ENCODE assay signal across 9 cellular contexts in the genomic region with DNA sequence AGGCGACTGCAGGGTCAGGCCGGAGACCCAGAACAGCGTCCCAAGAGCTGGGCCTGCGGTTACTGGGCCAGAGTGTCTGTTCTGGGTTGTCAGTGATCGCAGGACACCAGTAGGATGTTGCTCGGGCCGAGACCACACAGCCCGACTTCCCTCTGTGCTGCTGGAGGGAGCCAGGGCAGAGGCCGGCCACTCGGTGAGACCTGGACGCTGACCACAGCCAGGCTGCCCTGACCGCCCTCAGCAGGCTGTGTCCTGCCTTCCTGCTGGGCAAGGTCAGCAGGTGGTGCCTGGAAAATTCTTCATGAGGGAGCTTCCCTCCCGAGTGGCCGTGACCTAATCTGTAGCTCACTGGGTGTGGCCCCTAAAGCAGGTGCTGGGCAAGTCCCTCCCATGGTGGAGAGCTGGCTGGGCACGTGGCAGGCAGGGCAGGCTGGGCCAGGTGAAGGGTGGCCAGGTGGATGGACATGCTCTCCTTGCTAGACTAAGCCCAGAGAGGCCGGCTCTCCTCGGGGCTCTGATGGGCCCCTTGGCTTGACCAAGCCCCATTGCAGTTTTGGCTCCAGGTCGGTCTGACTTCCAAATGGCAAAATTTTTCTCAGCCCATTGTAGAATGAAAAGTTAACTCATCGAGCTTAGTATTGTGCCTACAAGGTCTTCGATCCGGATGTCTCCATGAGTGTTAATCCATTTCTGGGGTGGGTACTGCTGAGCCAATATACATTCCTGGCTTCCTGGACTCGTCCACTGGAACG. TPM values are rescaled to one million over a fixed set of nuclear protein-coding genes. Genes with fewer than 3 reads are reported as not detected.
DNase-seq lines count a peak whose midpoint lies in the region; ATAC-seq and TF ChIP-seq lines count a peak whose summit lies in the region.
"Had no signal": no experiment of that assay in that cellular context is flagged by ENCODE, and none has a peak within 500 bp of the region (broad histone marks: within the 10 kb centered on the region; RNA-seq: fewer than 3 reads in every experiment).

No MANE protein-coding gene starts in this region.

- BruUV-seq in MCF 10A (replicated peaks; lab: Mats Ljungman, UMichigan) (no TSS peak), mammary epithelial cell (replicated peaks; lab: Mats Ljungman, UMichigan) (no TSS peak)

- H3K36me3 ChIP-seq in mammary epithelial cell (ENCODE audit: insufficient read depth, low read length) (no peaks in the 10 kb centered on the region), Peyer's patch (no peaks in the 10 kb centered on the region), hepatocyte (replicated peaks; ENCODE audit: insufficient read depth, low read depth) (no peaks in the 10 kb centered on the region), thoracic aorta (no peaks in the 10 kb centered on the region)

- TF ChIP-seq CTCF in MCF 10A (IDR thresholded peaks at IDR 0.05; ENCODE audit: unreplicated experiment) (no peak), mammary epithelial cell (conservative IDR thresholded peaks at IDR 0.05 in 1 of 2, IDR thresholded peaks at IDR 0.05 in 1 of 2; ENCODE audit: extremely low read depth in 1 of 2, insufficient read depth in 1 of 2, low read depth in 1 of 2, low read length in 2 of 2) (no peak), Peyer's patch (IDR thresholded peaks at IDR 0.05) (no peak), hepatocyte (IDR thresholded peaks at IDR 0.05; ENCODE audit: poor library complexity) (no peak), thoracic aorta (IDR thresholded peaks at IDR 0.05) (no peak)

- H3K27me3 ChIP-seq in mammary epithelial cell (ENCODE audit: insufficient read depth, low read length) (peaks cover 15% of the 10 kb centered on the region), Peyer's patch (no peaks in the 10 kb centered on the region), hepatocyte (peaks cover 33% of the 10 kb centered on the region), thoracic aorta (replicated peaks; ENCODE audit: insufficient read depth) (no peaks in the 10 kb centered on the region)

- no peaks in the 10 kb centered on the region for H3K9me2 ChIP-seq in hepatocyte (replicated peaks; ENCODE audit: insufficient read depth)

- no peak overlapping the region for H3K4me3 ChIP-seq in mammary epithelial cell (replicated peaks in 1 of 3; ENCODE audit: insufficient read depth in 1 of 3, low read depth in 2 of 3, low read length in 3 of 3)
- peak overlapping the region in 2 of 4 donors; percentile 13 to 64 for H3K4me3 ChIP-seq in Peyer's patch
- H3K4me3 ChIP-seq in hepatocyte: no peak overlapping the region
- peak overlapping the region; percentile 73 for H3K4me3 ChIP-seq in thoracic aorta

- no peaks in the 10 kb centered on the region for H3K9me3 Mint-ChIP-seq in MCF 10A (ENCODE audit: unreplicated experiment)
- H3K9me3 Mint-ChIP-seq in naive thymus-derived CD8-positive, alpha-beta T cell: no peaks in the 10 kb centered on the region

- POLR2A ChIA-PET in MCF 10A (lab: Yijun Ruan, JAX): interaction anchor here (0.6 to 4.6 kb wide), 12 partner anchors 8 to 217 kb away, joined by 3 to 100 read pairs (median 4); partner anchors contain the start of genes MRGBP and RBBP8NL
- POLR2A ChIA-PET in naive thymus-derived CD8-positive, alpha-beta T cell (lab: Charles Lee): interaction anchor here (0.6 to 2.6 kb wide), 3 partner anchors 25 to 164 kb away, joined by 3 to 7 read pairs (median 3); no protein-coding TSS in a partner anchor

- CTCF ChIA-PET in MCF 10A (lab: Yijun Ruan, JAX) (interaction anchor here (0.6 to 3.0 kb wide), 11 partner anchors 8 to 1329 kb away, joined by 3 to 17 read pairs (median 3); no protein-coding TSS in a partner anchor), mammary epithelial cell (lab: Charles Lee; ENCODE audit: low non-redundant PET) (no interaction called here)

- H3K27ac ChIP-seq in mammary epithelial cell (ENCODE audit: insufficient read depth, low read depth, low read length) (no peak overlapping the region), Peyer's patch (peak overlapping the region; percentile 32 to 81 (median 71)), hepatocyte (no peak overlapping the region), thoracic aorta (no peak overlapping the region)

- in situ Hi-C loops in mammary epithelial cell (cut with MboI; ENCODE audit: low sequenced_read_pairs in 2 of 2): no loop called here

- H3K9me3 ChIP-seq in mammary epithelial cell (replicated peaks; ENCODE audit: insufficient read depth, low read length): no peaks in the 10 kb centered on the region
- H3K9me3 ChIP-seq in Peyer's patch: no peaks in the 10 kb centered on the region
- H3K9me3 ChIP-seq in hepatocyte (ENCODE audit: low read depth): no peaks in the 10 kb centered on the region
- no peaks in the 10 kb centered on the region for H3K9me3 ChIP-seq in thoracic aorta

- H3K27me3 Mint-ChIP-seq in MCF 10A (ENCODE audit: insufficient read depth, unreplicated experiment): no peaks in the 10 kb centered on the region
- peaks cover 0 to 2% (median 0%) of the 10 kb centered on the region in 5 donors for H3K27me3 Mint-ChIP-seq in naive thymus-derived CD8-positive, alpha-beta T cell

- DNase-seq in MCF 10A (ENCODE audit: unreplicated experiment): no peak
- no peak for DNase-seq in mammary epithelial cell
- DNase-seq in Peyer's patch: peak in 2 of 3 donors; percentile 77 to 78
- no peak for DNase-seq in hepatocyte (ENCODE audit: low spot score)
- no peak for DNase-seq in thoracic aorta (ENCODE audit: low spot score)
- DNase-seq in naive thymus-derived CD8-positive, alpha-beta T cell: no peak

- peak in 1 of 2 donors; percentile 29 for TF ChIP-seq POLR2A in Peyer's patch (IDR thresholded peaks at IDR 0.05)

- H3K79me2 ChIP-seq in mammary epithelial cell (ENCODE audit: insufficient read depth, low read length): no peaks in the 10 kb centered on the region
- no peaks in the 10 kb centered on the region for H3K79me2 ChIP-seq in hepatocyte

- intact Hi-C loops in MCF 10A (cut with micrococcal nuclease): no loop called here
- intact Hi-C loops in mammary epithelial cell (cut with micrococcal nuclease): no loop called here

- peaks cover 8% of the 10 kb centered on the region for H3K4me1 Mint-ChIP-seq in MCF 10A (ENCODE audit: insufficient read depth, unreplicated experiment)
- H3K4me1 Mint-ChIP-seq in naive thymus-derived CD8-positive, alpha-beta T cell: peaks cover 11 to 26% (median 15%) of the 10 kb centered on the region in 4 donors

- 91% methylated on average over 21 of the region's 23 CpGs for WGBS in mammary epithelial cell (ENCODE audit: low coverage, missing lambda C conversion rate)
- WGBS in hepatocyte (ENCODE audit: low lambda C conversion rate, missing lambda C conversion rate): 90% methylated on average over 23 of the region's 23 CpGs

- peaks cover 6% of the 10 kb centered on the region for H3K36me3 Mint-ChIP-seq in MCF 10A (ENCODE audit: insufficient read depth, unreplicated experiment)
- H3K36me3 Mint-ChIP-seq in naive thymus-derived CD8-positive, alpha-beta T cell: no peaks in the 10 kb centered on the region

- peak overlapping the region; percentile 72 for H3K4me3 Mint-ChIP-seq in MCF 10A (ENCODE audit: unreplicated experiment)
- peak overlapping the region in 5 of 10 donors; percentile 20 to 61 (median 34) for H3K4me3 Mint-ChIP-seq in naive thymus-derived CD8-positive, alpha-beta T cell

- no peak overlapping the region for H3K9ac ChIP-seq in mammary epithelial cell (ENCODE audit: insufficient read depth, low read length)

- H3K27ac Mint-ChIP-seq in MCF 10A (ENCODE audit: low read depth, unreplicated experiment): no peak overlapping the region
- peak overlapping the region in 3 of 10 donors; percentile 32 to 72 (median 53) for H3K27ac Mint-ChIP-seq in naive thymus-derived CD8-positive, alpha-beta T cell

- ATAC-seq in thoracic aorta (ENCODE audit: insufficient number of reproducible peaks, low FRiP score, low read depth) (no peak), GM21717 (IDR thresholded peaks at IDR 0.05; ENCODE audit: unreplicated experiment) (no peak), HG03135 (IDR thresholded peaks at IDR 0.05; ENCODE audit: unreplicated experiment) (no peak)
- ATAC-seq in naive thymus-derived CD8-positive, alpha-beta T cell: no peak
- ATAC-seq: activated CD4-positive, CD25-positive, alpha-beta regulatory T cell treated with anti-CD3 and anti-CD28 coated beads, Interleukin-2, amount 50 U/mL, for 24 hours had no signal

- H3K4me1 ChIP-seq in mammary epithelial cell (ENCODE audit: insufficient read depth, low read length) (peaks cover 21% of the 10 kb centered on the region), Peyer's patch (peaks cover 0 to 63% (median 46%) of the 10 kb centered on the region in 4 donors), hepatocyte (ENCODE audit: insufficient read depth) (peaks cover 11% of the 10 kb centered on the region), thoracic aorta (ENCODE audit: control insufficient read depth in 1 of 2, low read depth in 2 of 2) (peaks cover 3 to 23% of the 10 kb centered on the region in 2 donors)

- dilution Hi-C loops in mammary epithelial cell (cut with HindIII; ENCODE audit: low sequenced_read_pairs): loop anchor here (5.0 kb wide), 1 partner anchor 102 kb away; no protein-coding TSS in a partner anchor

- H4K20me1 ChIP-seq in mammary epithelial cell (ENCODE audit: insufficient read depth, low read length): no peaks in the 10 kb centered on the region
- no peaks in the 10 kb centered on the region for H4K20me1 ChIP-seq in hepatocyte (ENCODE audit: insufficient read depth, poor library complexity, severe bottlenecking)

- no peak overlapping the region for H3K4me2 ChIP-seq in mammary epithelial cell (ENCODE audit: insufficient read depth, low read depth, low read length)
- peak overlapping the region; percentile 92 for H3K4me2 ChIP-seq in hepatocyte

- H2AFZ ChIP-seq in mammary epithelial cell (ENCODE audit: low read depth, low read length) (no peak overlapping the region), hepatocyte (no peak overlapping the region)

RNA-seq across cellular contexts. Expression of gene SLCO4A1, which starts 1.9 kb away (rescaled TPM):
- total RNA-seq in MCF 10A (2022) (23.8 and 27.0 TPM in 2 replicates), mammary epithelial cell (under 1 TPM; 0.17 to 0.33 TPM), Peyer's patch (10 to 100 TPM in 3 of 4 donors, 1 to 10 TPM in 1; 6.7 to 42.9 (median 28.5) TPM), hepatocyte (25.8 and 26.7 TPM in 2 replicates), thoracic aorta (10 to 100 TPM; 22.1 to 26.0 TPM)
- polyA plus RNA-seq in mammary epithelial cell (0.99 TPM), hepatocyte (87.3 and 99.0 TPM in 2 replicates)
- polyA minus RNA-seq in mammary epithelial cell: 1.3 TPM
- 1 to 10 TPM; 1.4 TPM for total RNA-seq in naive thymus-derived CD8-positive, alpha-beta T cell
- polyA plus RNA-seq in naive thymus-derived CD8-positive, alpha-beta T cell: under 1 TPM in 1 of 3 donors, not detected in 2; 0.93 TPM

Comparison
In these comparisons a context has a peak if more than half of its experiments do, and no peak if none do; other contexts are left out.
1. DNase-seq: peak in Peyer's patch (2 of 3); none in MCF 10A (single experiment), mammary epithelial cell (single experiment), hepatocyte (single experiment), thoracic aorta (single experiment) and naive thymus-derived CD8-positive, alpha-beta T cell (0 of 10).
2. H3K27ac ChIP-seq: peak in Peyer's patch (4 of 4); none in mammary epithelial cell (single experiment), hepatocyte (single experiment) and thoracic aorta (0 of 2).